In genomic region chr4:143358923-143359694, GRCh38 we compare ENCODE assay signal across 8 cellular contexts. TPM values are rescaled to one million over a fixed set of nuclear protein-coding genes. Genes with fewer than 3 reads are reported as not detected.
A peak's percentile ranks its signal among the peaks of the same experiment; 100 is the strongest.
DNase-seq lines count a peak whose midpoint lies in the region; ATAC-seq and TF ChIP-seq lines count a peak whose summit lies in the region.

No MANE protein-coding gene starts in this region.

- H3K4me1 Mint-ChIP-seq in dendritic cell treated with granulocyte-macrophage colony-stimulating factor and Interleukin-4, amounts not matched to agents 40 ng/mL and 50 ng/mL, for 4 days (ENCODE audit: low read depth) = peaks cover 47% of the 10 kb centered on the region
- peaks cover 43 to 52% of the 10 kb centered on the region in 2 donors for H3K4me1 Mint-ChIP-seq in natural killer cell

- peak overlapping the region; percentile 41 for H3K27ac Mint-ChIP-seq in dendritic cell treated with granulocyte-macrophage colony-stimulating factor and Interleukin-4, amounts not matched to agents 40 ng/mL and 50 ng/mL, for 4 days
- H3K27ac Mint-ChIP-seq in natural killer cell = peak overlapping the region; percentile 84 to 91

- DNase-seq in AG20443 (ENCODE audit: low spot score) = peak; percentile 24
- peak; percentile 19 for DNase-seq in RKO (ENCODE audit: low spot score)
- peak; percentile 33 for DNase-seq in natural killer cell
- no peak for DNase-seq in ecto neural progenitor cell (ENCODE audit: low spot score)
- no peak for DNase-seq in retina

- no peaks in the 10 kb centered on the region for H3K36me3 Mint-ChIP-seq in dendritic cell treated with granulocyte-macrophage colony-stimulating factor and Interleukin-4, amounts not matched to agents 40 ng/mL and 50 ng/mL, for 4 days (ENCODE audit: low read depth)
- no peaks in the 10 kb centered on the region for H3K36me3 Mint-ChIP-seq in natural killer cell

- TF ChIP-seq CTCF in natural killer cell (IDR thresholded peaks at IDR 0.05) = no peak

- H3K27me3 Mint-ChIP-seq in dendritic cell treated with granulocyte-macrophage colony-stimulating factor and Interleukin-4, amounts not matched to agents 40 ng/mL and 50 ng/mL, for 4 days = no peaks in the 10 kb centered on the region
- no peaks in the 10 kb centered on the region for H3K27me3 Mint-ChIP-seq in natural killer cell (ENCODE audit: low read depth in 2 of 2)

- no peaks in the 10 kb centered on the region for H3K9me3 Mint-ChIP-seq in dendritic cell treated with granulocyte-macrophage colony-stimulating factor and Interleukin-4, amounts not matched to agents 40 ng/mL and 50 ng/mL, for 4 days
- no peaks in the 10 kb centered on the region for H3K9me3 Mint-ChIP-seq in natural killer cell

- ATAC-seq in GM18868 (IDR thresholded peaks at IDR 0.05; ENCODE audit: unreplicated experiment) = peak; percentile 76
- ATAC-seq in HG03064 (IDR thresholded peaks at IDR 0.05; ENCODE audit: low read depth, unreplicated experiment) = peak; percentile 90
- peak; percentile 86 to 91 (median 90) for ATAC-seq in natural killer cell

- intact Hi-C loops in dendritic cell treated with granulocyte-macrophage colony-stimulating factor and Interleukin-4, amounts not matched to agents 40 ng/mL and 50 ng/mL, for 4 days (cut with micrococcal nuclease) = no loop called here
- intact Hi-C loops in natural killer cell (cut with micrococcal nuclease) = loop anchor here (10.0 kb wide), 1 partner anchor 46 kb away; no protein-coding TSS in a partner anchor

- H3K4me3 Mint-ChIP-seq in dendritic cell treated with granulocyte-macrophage colony-stimulating factor and Interleukin-4, amounts not matched to agents 40 ng/mL and 50 ng/mL, for 4 days = no peak overlapping the region
- peak overlapping the region; percentile 84 for H3K4me3 Mint-ChIP-seq in natural killer cell

RNA-seq across cellular contexts. Expression of gene GAB1, which starts 22.4 kb away (rescaled TPM):
- total RNA-seq in natural killer cell = 10 to 100 TPM; 11.5 to 25.4 (median 11.9) TPM

Comparison
In these comparisons a context has a peak if more than half of its experiments do, and no peak if none do; other contexts are left out.
1. DNase-seq: peak in AG20443 (single experiment), RKO (single experiment) and natural killer cell (single experiment); none in ecto neural progenitor cell (single experiment) and retina (single experiment).
2. Peak in every context shown above with its lines, with median percentiles within 50 percentile points of each other: ATAC-seq.